ENCODE assay signal across 1 cellular context in genomic region chr6:137403855-137404254, GRCh38.
TF ChIP-seq lines count a peak whose summit lies in the region.

No MANE protein-coding gene starts in this region.

TF ChIP-seq in GM23338, 12 proteins besides CTCF, POLR2A, EP300 and RAD21 (continued from another document):
- no peak for TF ChIP-seq ZNF462 (CRISPR knock-in tag; IDR thresholded peaks at IDR 0.05)
- no peak for TF ChIP-seq STAT1 (IDR thresholded peaks at IDR 0.05; ENCODE audit: unreplicated experiment)
- TF ChIP-seq CREB1 (CRISPR knock-in tag; IDR thresholded peaks at IDR 0.05; ENCODE audit: low read depth): no peak
- TF ChIP-seq EZH2 (IDR thresholded peaks at IDR 0.05; ENCODE audit: low read depth, unreplicated experiment): no peak
- no peak for TF ChIP-seq NANOG (IDR thresholded peaks at IDR 0.05; ENCODE audit: borderline replicate concordance)
- no peak for TF ChIP-seq EZH2phosphoT487 (IDR thresholded peaks at IDR 0.05; ENCODE audit: unreplicated experiment)
